In genomic region chr9:129319938-129320481, GRCh38 we compare ENCODE assay signal across 8 cellular contexts.
DNase-seq lines count a peak whose midpoint lies in the region; ATAC-seq and TF ChIP-seq lines count a peak whose summit lies in the region.

No MANE protein-coding gene starts in this region.

- H3K36me3 ChIP-seq in Caco-2 (ENCODE audit: control insufficient read depth, insufficient read depth, low read length) (no peaks in the 10 kb centered on the region), PC-3 (ENCODE audit: low read depth, low read length) (no peaks in the 10 kb centered on the region), psoas muscle (ENCODE audit: insufficient read depth in 1 of 2, low read depth in 1 of 2) (no peaks in the 10 kb centered on the region)

- H3K9me2 ChIP-seq in PC-3 (replicated peaks; ENCODE audit: low read length): no peaks in the 10 kb centered on the region

- peak overlapping the region; percentile 27 for H3K27ac Mint-ChIP-seq in Caco-2 (ENCODE audit: unreplicated experiment)

- DNase-seq in Caco-2 (peak in 1 of 2 experiments; percentile 31), PC-3 (no peak), Right ventricle myocardium inferior (ENCODE audit: missing footprints) (no peak), psoas muscle (peak in 1 of 2 donors; percentile 48), cerebellum (ENCODE audit: low spot score) (no peak), NAMALWA (ENCODE audit: low spot score) (no peak), hypothalamus (lab: John Stamatoyannopoulos, UW) (no peak), globus pallidus (ENCODE audit: low spot score) (no peak)

- intact Hi-C loops in Caco-2 (cut with micrococcal nuclease; ENCODE audit: unreplicated experiment): no loop called here
- intact Hi-C loops in PC-3 (cut with micrococcal nuclease): no loop called here
- intact Hi-C loops in Right ventricle myocardium inferior (cut with DNase I): loop anchor here (2.0 to 5.0 kb wide), 3 partner anchors 68 to 292 kb away; partner anchors contain the start of gene IER5L
- intact Hi-C loops in psoas muscle (cut with DNase I): no loop called here

- no peaks in the 10 kb centered on the region for H4K20me1 ChIP-seq in PC-3 (ENCODE audit: low read length)

- H3K27ac ChIP-seq in PC-3 (ENCODE audit: low read length) (no peak overlapping the region), psoas muscle (peak overlapping the region; percentile 73)

- H3K27me3 Mint-ChIP-seq in Caco-2 (ENCODE audit: insufficient read depth, unreplicated experiment): no peaks in the 10 kb centered on the region

- CTCF ChIA-PET in Caco-2 (lab: Charles Lee): interaction anchor here (1.1 to 2.3 kb wide), 2 partner anchors 14 to 304 kb away, joined by 3 to 9 read pairs; no protein-coding TSS in a partner anchor
- CTCF ChIA-PET in PC-3 (lab: Charles Lee): interaction anchor here (0.6 kb wide), 1 partner anchor 140 kb away, joined by 10 read pairs; no protein-coding TSS in a partner anchor

- no peaks in the 10 kb centered on the region for H3K9me3 ChIP-seq in Caco-2
- H3K9me3 ChIP-seq in PC-3 (ENCODE audit: low read length): no peaks in the 10 kb centered on the region
- no peaks in the 10 kb centered on the region for H3K9me3 ChIP-seq in psoas muscle

- no peak overlapping the region for H3K9ac ChIP-seq in PC-3 (ENCODE audit: low read length)

- POLR2A ChIA-PET in Caco-2 (lab: Charles Lee) (interaction anchor here (1.0 kb wide), 1 partner anchor 14 kb away, joined by 3 read pairs; no protein-coding TSS in a partner anchor), PC-3 (lab: Charles Lee; ENCODE audit: unreplicated experiment) (no interaction called here)

- peaks cover 33% of the 10 kb centered on the region for H3K4me1 Mint-ChIP-seq in Caco-2 (ENCODE audit: low read depth, unreplicated experiment)

- H3K9me3 Mint-ChIP-seq in Caco-2 (ENCODE audit: unreplicated experiment): no peaks in the 10 kb centered on the region

- BruUV-seq in Caco-2 (replicated peaks; lab: Mats Ljungman, UMichigan) (no TSS peak), PC-3 (replicated peaks; lab: Mats Ljungman, UMichigan) (no TSS peak)

- peak overlapping the region; percentile 22 for H3K4me3 Mint-ChIP-seq in Caco-2 (ENCODE audit: unreplicated experiment)

- H3K36me3 Mint-ChIP-seq in Caco-2 (ENCODE audit: insufficient read depth, unreplicated experiment): no peaks in the 10 kb centered on the region

- no peak for TF ChIP-seq CTCF in Caco-2 (IDR thresholded peaks at IDR 0.05; ENCODE audit: insufficient read depth in 1 of 2, low read depth in 1 of 2, low read length in 1 of 2, severe bottlenecking in 1 of 2, unreplicated experiment in 1 of 2)
- no peak for TF ChIP-seq CTCF in PC-3 (conservative IDR thresholded peaks at IDR 0.05; ENCODE audit: low read depth, low read length)
- no peak for TF ChIP-seq CTCF in psoas muscle (IDR thresholded peaks at IDR 0.05)

- peak overlapping the region; percentile 95 for H2AFZ ChIP-seq in PC-3 (ENCODE audit: low read length)

- H3K4me1 ChIP-seq in Caco-2: peaks cover 43% of the 10 kb centered on the region
- H3K4me1 ChIP-seq in PC-3 (ENCODE audit: insufficient read depth, low read length): peaks cover 5% of the 10 kb centered on the region
- peaks cover 30% of the 10 kb centered on the region for H3K4me1 ChIP-seq in psoas muscle

- no peak overlapping the region for H3K4me3 ChIP-seq in Caco-2 (ENCODE audit: low read depth, low read length)
- H3K4me3 ChIP-seq in PC-3 (ENCODE audit: low read length): peak overlapping the region; percentile 61
- H3K4me3 ChIP-seq in psoas muscle: peak overlapping the region; percentile 68

- 37 to 53% (median 37%) methylated on average over 14 of the region's 14 CpGs for WGBS in psoas muscle, 3 donors

- H3F3A ChIP-seq in PC-3 (ENCODE audit: low read length, unreplicated experiment): no peaks in the 10 kb centered on the region

- H3K79me2 ChIP-seq in PC-3 (ENCODE audit: low read length): no peaks in the 10 kb centered on the region

- H3K27me3 ChIP-seq in Caco-2 (replicated peaks; ENCODE audit: control insufficient read depth, insufficient read depth, low read length) (no peaks in the 10 kb centered on the region), PC-3 (ENCODE audit: low read length) (no peaks in the 10 kb centered on the region), psoas muscle (ENCODE audit: insufficient read depth in 3 of 3, low read length in 2 of 3) (no peaks in the 10 kb centered on the region)

- no peak for ATAC-seq in PC-3
- peak; percentile 0 for ATAC-seq in Right ventricle myocardium inferior
- peak in 2 of 4 donors; percentile 2 to 5 for ATAC-seq in psoas muscle

- H3K4me2 ChIP-seq in PC-3 (ENCODE audit: low read length): peak overlapping the region; percentile 88
